14 cellular contexts compared by ENCODE assay signal in genomic region chr22:22578702-22579424, GRCh38. TPM values are rescaled to one million over a fixed set of nuclear protein-coding genes. Genes with fewer than 3 reads are reported as not detected.
DNase-seq lines count a peak whose midpoint lies in the region; ATAC-seq and TF ChIP-seq lines count a peak whose summit lies in the region.
"Had no signal": no experiment of that assay in that cellular context is flagged by ENCODE, and none has a peak within 500 bp of the region (broad histone marks: within the 10 kb centered on the region; RNA-seq: fewer than 3 reads in every experiment).

No MANE protein-coding gene starts in this region.

- H3K27ac Mint-ChIP-seq in activated CD8-positive, alpha-beta memory T cell treated with anti-CD3 and anti-CD28 coated beads, Interleukin-2, amount 10 ng/mL, durations not matched to agents 7 days and 5 days, result no peak overlapping the region

- peak; percentile 59 for DNase-seq in EH (ENCODE audit: low read depth)
- peak; percentile 94 for DNase-seq in NCI-H82 (lab: John Stamatoyannopoulos, UW)
- DNase-seq in fibroblast of gingiva (ENCODE audit: low read depth), result peak; percentile 33
- peak; percentile 84 for DNase-seq in osteoblast (ENCODE audit: insufficient read length, low spot score, missing footprints)
- no peak for DNase-seq in COR-L47 (lab: John Stamatoyannopoulos, UW)
- no peak for DNase-seq in activated CD8-positive, alpha-beta memory T cell treated with anti-CD3 and anti-CD28 coated beads, Interleukin-2, amount 10 ng/mL, durations not matched to agents 7 days and 5 days
- no peak for DNase-seq in ureter (ENCODE audit: low spot score)
- DNase-seq: Caco-2; esophagus squamous epithelium; stimulated activated CD4-positive, alpha-beta T cell treated with anti-CD3 and anti-CD28 coated beads, Interleukin-2, amount 100 ng/mL, for 24 hours; stimulated activated naive CD4-positive, alpha-beta T cell had no signal

- H3K36me3 Mint-ChIP-seq in activated CD8-positive, alpha-beta memory T cell treated with anti-CD3 and anti-CD28 coated beads, Interleukin-2, amount 10 ng/mL, durations not matched to agents 7 days and 5 days, result no peaks in the 10 kb centered on the region

- H3K4me2 ChIP-seq in osteoblast (ENCODE audit: insufficient read depth, low read length), result peak overlapping the region; percentile 66

- ATAC-seq in activated CD8-positive, alpha-beta memory T cell treated with anti-CD3 and anti-CD28 coated beads, Interleukin-2, amount 10 ng/mL, durations not matched to agents 7 days and 5 days, result no peak
- ATAC-seq in HG02588 (IDR thresholded peaks at IDR 0.05; ENCODE audit: unreplicated experiment), result no peak

- no peaks in the 10 kb centered on the region for H4K20me1 ChIP-seq in osteoblast (ENCODE audit: insufficient read depth, low read length)

- H3K4me1 Mint-ChIP-seq in activated CD8-positive, alpha-beta memory T cell treated with anti-CD3 and anti-CD28 coated beads, Interleukin-2, amount 10 ng/mL, durations not matched to agents 7 days and 5 days, result no peaks in the 10 kb centered on the region

- H3K27ac ChIP-seq in osteoblast (ENCODE audit: low read depth, low read length), result no peak overlapping the region
- H3K27ac ChIP-seq: esophagus squamous epithelium had no signal

- H3K79me2 ChIP-seq in osteoblast (ENCODE audit: insufficient read depth, low read length), result no peaks in the 10 kb centered on the region

- peak overlapping the region; percentile 80 for H2AFZ ChIP-seq in osteoblast (ENCODE audit: low read length)

- H3K9me3 Mint-ChIP-seq in activated CD8-positive, alpha-beta memory T cell treated with anti-CD3 and anti-CD28 coated beads, Interleukin-2, amount 10 ng/mL, durations not matched to agents 7 days and 5 days (ENCODE audit: low read depth), result no peaks in the 10 kb centered on the region

- no peak overlapping the region for H3K4me3 ChIP-seq in osteoblast (ENCODE audit: insufficient read depth, low read length)
- H3K4me3 ChIP-seq: esophagus squamous epithelium had no signal

- TF ChIP-seq CTCF in osteoblast (IDR thresholded peaks at IDR 0.05; ENCODE audit: extremely low read depth, low read depth, low read length), result no peak

- CTCF ChIA-PET in activated CD8-positive, alpha-beta memory T cell treated with anti-CD3 and anti-CD28 coated beads, Interleukin-2, amount 10 ng/mL, durations not matched to agents 7 days and 5 days (lab: Charles Lee), result interaction anchor here (1.0 kb wide), 1 partner anchor 9 kb away, joined by 4 read pairs; no protein-coding TSS in a partner anchor

- H3K9me3 ChIP-seq in osteoblast (ENCODE audit: low read depth, low read length), result no peaks in the 10 kb centered on the region
- H3K9me3 ChIP-seq: Caco-2, esophagus squamous epithelium had no signal

- no peaks in the 10 kb centered on the region for H3K36me3 ChIP-seq in osteoblast (ENCODE audit: insufficient read depth, low read length)
- H3K36me3 ChIP-seq: esophagus squamous epithelium had no signal

- H3K27me3 ChIP-seq in osteoblast (ENCODE audit: insufficient read depth, low read length), result peaks cover 13% of the 10 kb centered on the region

- H3K4me1 ChIP-seq in osteoblast (ENCODE audit: insufficient read depth, low read length), result peaks cover 7% of the 10 kb centered on the region
- H3K4me1 ChIP-seq: Caco-2, esophagus squamous epithelium had no signal

- H3K27me3 Mint-ChIP-seq in activated CD8-positive, alpha-beta memory T cell treated with anti-CD3 and anti-CD28 coated beads, Interleukin-2, amount 10 ng/mL, durations not matched to agents 7 days and 5 days, result peaks cover 26% of the 10 kb centered on the region

- no peak overlapping the region for H3K4me3 Mint-ChIP-seq in activated CD8-positive, alpha-beta memory T cell treated with anti-CD3 and anti-CD28 coated beads, Interleukin-2, amount 10 ng/mL, durations not matched to agents 7 days and 5 days

RNA-seq across cellular contexts. Expression of gene PRAME, which starts 19.8 kb away (rescaled TPM):
- total RNA-seq in osteoblast, result under 0.01 and 0.36 TPM in 2 replicates
- total RNA-seq in activated CD8-positive, alpha-beta memory T cell treated with anti-CD3 and anti-CD28 coated beads, Interleukin-2, amount 10 ng/mL, durations not matched to agents 7 days and 5 days, result not detected
- total RNA-seq in ureter, result not detected
- total RNA-seq: Caco-2, esophagus squamous epithelium, lower leg skin, osteocyte had no signal

RNA-seq across cellular contexts. Expression of gene ZNF280A, which starts 58.8 kb away (rescaled TPM):
- total RNA-seq in osteoblast (not detected in 2 replicates), ureter (not detected)
- not detected for total RNA-seq in activated CD8-positive, alpha-beta memory T cell treated with anti-CD3 and anti-CD28 coated beads, Interleukin-2, amount 10 ng/mL, durations not matched to agents 7 days and 5 days
- total RNA-seq: esophagus squamous epithelium, osteocyte had no signal

Comparison
In these comparisons a context has a peak if more than half of its experiments do, and no peak if none do; other contexts are left out.
1. DNase-seq: peak in EH (single experiment), NCI-H82 (single experiment), fibroblast of gingiva (single experiment) and osteoblast (single experiment); none in COR-L47 (single experiment), activated CD8-positive, alpha-beta memory T cell treated with anti-CD3 and anti-CD28 coated beads, Interleukin-2, amount 10 ng/mL, durations not matched to agents 7 days and 5 days (single experiment) and ureter (single experiment).